ENCODE assay signal across 3 cellular contexts in genomic region chr5:751992-752391, GRCh38. TPM values are rescaled to one million over a fixed set of nuclear protein-coding genes. Genes with fewer than 3 reads are reported as not detected.
"Had no signal": no experiment of that assay in that cellular context is flagged by ENCODE, and none has a peak within 500 bp of the region (broad histone marks: within the 10 kb centered on the region; RNA-seq: fewer than 3 reads in every experiment).

No MANE protein-coding gene starts in this region.

RNA-seq across cellular contexts. Expression of gene ZDHHC11B, which starts 32.5 kb away (rescaled TPM):
- total RNA-seq: GM23248 had no signal
- polyA plus RNA-seq: GM23248, IgD-negative memory B cell had no signal

RNA-seq across cellular contexts. Expression of gene TPPP, which starts 58.8 kb away (rescaled TPM):
- total RNA-seq: GM23248, HepG2 had no signal
- polyA plus RNA-seq: GM23248, IgD-negative memory B cell had no signal
